ENCODE assay signal across 9 cellular contexts in the genomic region with DNA sequence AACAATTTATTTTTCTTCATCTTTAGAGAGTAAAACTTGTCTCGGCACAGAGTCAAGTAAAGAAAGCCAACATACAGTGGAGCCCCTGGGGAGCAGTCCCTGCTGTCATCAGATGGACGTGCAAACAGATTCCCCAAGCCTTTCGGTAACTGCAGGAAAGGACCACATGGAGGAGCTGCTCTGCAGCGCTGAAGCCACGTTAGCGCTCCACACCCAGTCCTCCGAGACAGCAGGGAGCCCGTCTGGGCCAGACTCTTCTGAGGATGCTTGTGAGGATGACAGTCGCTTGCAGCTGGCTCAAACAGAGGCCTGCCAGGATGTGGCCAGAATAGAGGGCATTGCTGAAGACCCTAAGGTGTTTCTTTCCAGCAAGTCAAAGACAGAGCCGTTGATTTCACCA.
DNase-seq lines count a peak whose midpoint lies in the region; TF ChIP-seq lines count a peak whose summit lies in the region.
"Had no signal": no experiment of that assay in that cellular context is flagged by ENCODE, and none has a peak within 500 bp of the region (broad histone marks: within the 10 kb centered on the region; RNA-seq: fewer than 3 reads in every experiment).

No MANE protein-coding gene starts in this region.

- DNase-seq in ELF-1 (ENCODE audit: low read depth, low spot score) (peak; percentile 79), SK-MEL-5 (ENCODE audit: low read depth, low spot score) (peak; percentile 64), glutamatergic neuron (peak; percentile 92), pons (ENCODE audit: low spot score) (peak; percentile 79), NCI-H774 (lab: John Stamatoyannopoulos, UW) (no peak), DMS53 (lab: John Stamatoyannopoulos, UW) (no peak), COLO829 (ENCODE audit: low spot score) (no peak), CD14-positive monocyte (ENCODE audit: low spot score) (no peak)
- DNase-seq: stimulated activated naive CD4-positive, alpha-beta T cell had no signal

- H3K27me3 Mint-ChIP-seq in glutamatergic neuron (ENCODE audit: unreplicated experiment) (peaks cover 14% of the 10 kb centered on the region), CD14-positive monocyte (ENCODE audit: low read depth in 3 of 3) (no peaks in the 10 kb centered on the region)

- H3K27ac Mint-ChIP-seq in glutamatergic neuron (ENCODE audit: unreplicated experiment) (peak overlapping the region; percentile 100), CD14-positive monocyte (peak overlapping the region in 2 of 7 donors; percentile 1 to 50)

- peaks cover 6% of the 10 kb centered on the region for H3K36me3 Mint-ChIP-seq in glutamatergic neuron (ENCODE audit: unreplicated experiment)
- peaks cover 52 to 56% of the 10 kb centered on the region in 2 donors for H3K36me3 Mint-ChIP-seq in CD14-positive monocyte

- H3K4me3 Mint-ChIP-seq in glutamatergic neuron (ENCODE audit: unreplicated experiment), result peak overlapping the region; percentile 97
- no peak overlapping the region for H3K4me3 Mint-ChIP-seq in CD14-positive monocyte

- H3K4me1 Mint-ChIP-seq in glutamatergic neuron (ENCODE audit: low read depth, unreplicated experiment), result peaks cover 20% of the 10 kb centered on the region
- H3K4me1 Mint-ChIP-seq in CD14-positive monocyte, result peaks cover 6% of the 10 kb centered on the region

- intact Hi-C loops in CD14-positive monocyte (cut with micrococcal nuclease), result no loop called here

- H3K9me3 Mint-ChIP-seq in glutamatergic neuron (ENCODE audit: unreplicated experiment), result peaks cover 18% of the 10 kb centered on the region
- peaks cover 0 to 3% (median 0%) of the 10 kb centered on the region in 7 donors for H3K9me3 Mint-ChIP-seq in CD14-positive monocyte

- in situ Hi-C loops in SK-MEL-5 (cut with HindIII; ENCODE audit: low pct_unique_long_range_greater_than_20kb, low sequenced_read_pairs), result loop anchor here (5.0 kb wide), 1 partner anchor 40 kb away; no protein-coding TSS in a partner anchor

- TF ChIP-seq CTCF in glutamatergic neuron (IDR thresholded peaks at IDR 0.05; ENCODE audit: partially characterized antibody, unreplicated experiment) (peak; percentile 54), CD14-positive monocyte (IDR thresholded peaks at IDR 0.05) (no peak)

Comparison
In these comparisons a context has a peak if more than half of its experiments do, and no peak if none do; other contexts are left out.
1. DNase-seq: peak in ELF-1 (single experiment), SK-MEL-5 (single experiment), glutamatergic neuron (single experiment) and pons (single experiment); none in NCI-H774 (single experiment), DMS53 (single experiment), COLO829 (single experiment) and CD14-positive monocyte (single experiment).